8 cellular contexts compared by ENCODE assay signal in genomic region chr7:55573234-55573504, GRCh38. TPM values are rescaled to one million over a fixed set of nuclear protein-coding genes. Genes with fewer than 3 reads are reported as not detected.
DNase-seq lines count a peak whose midpoint lies in the region; TF ChIP-seq lines count a peak whose summit lies in the region.

No MANE protein-coding gene starts in this region.

- DNase-seq in DMS 273 (lab: John Stamatoyannopoulos, UW; ENCODE audit: unreplicated experiment) (peak; percentile 55), DMS 273 treated with DMSO at 0.1 percent for 48 hours (lab: John Stamatoyannopoulos, UW) (no peak), RWPE1 (ENCODE audit: low spot score) (no peak), fibroblast of the aortic adventitia (ENCODE audit: low read depth) (no peak), NCI-H526 treated with DMSO at 0.1 percent for 48 hours (lab: John Stamatoyannopoulos, UW) (no peak), NOMO-1 (lab: John Stamatoyannopoulos, UW; ENCODE audit: unreplicated experiment in 2 of 2) (no peak), lower leg skin (ENCODE audit: low spot score in 2 of 2) (no peak)

- 46 to 48% methylated on average over 6 of the region's 6 CpGs for WGBS in lower leg skin, 2 donors

- TF ChIP-seq CTCF in RWPE1 (conservative IDR thresholded peaks at IDR 0.05; ENCODE audit: low read depth), result no peak
- no peak for TF ChIP-seq CTCF in fibroblast of the aortic adventitia (IDR thresholded peaks at IDR 0.05; ENCODE audit: insufficient read depth, low read length)
- TF ChIP-seq CTCF in lower leg skin (IDR thresholded peaks at IDR 0.05), result no peak

- intact Hi-C loops in lower leg skin (cut with DNase I; ENCODE audit: low total_unique reads), result no loop called here

- POLR2A ChIA-PET in RWPE1 (lab: Yijun Ruan, JAX; ENCODE audit: low non-redundant PET), result no interaction called here

- H3K4me3 ChIP-seq in fibroblast of the aortic adventitia (ENCODE audit: low read depth, low read length) (peak overlapping the region; percentile 71), skin epidermis (peak overlapping the region in 5 of 7 experiments; percentile 39 to 89 (median 56)), lower leg skin (ENCODE audit: low read depth, poor library complexity, severe bottlenecking) (no peak overlapping the region)

- CTCF ChIA-PET in RWPE1 (lab: Yijun Ruan, JAX), result interaction anchor here (0.6 kb wide), 1 partner anchor 41 kb away, joined by 3 read pairs; no protein-coding TSS in a partner anchor

- H3K27ac ChIP-seq in RWPE1, result peak overlapping the region; percentile 95
- H3K27ac ChIP-seq in skin epidermis, result peak overlapping the region in 17 of 21 experiments; percentile 40 to 98 (median 84)

- TF ChIP-seq POLR2A in lower leg skin (IDR thresholded peaks at IDR 0.05), result no peak

RNA-seq across cellular contexts. Expression of gene VOPP1, which starts 0.9 kb away (rescaled TPM):
- total RNA-seq in fibroblast of the aortic adventitia (ENCODE audit: low replicate concordance) (46.1 and 89.4 TPM in 2 replicates), lower leg skin (10 to 100 TPM; 15.1 to 29.8 (median 22.9) TPM)
